ENCODE assay signal across 1 cellular context in the genomic region with DNA sequence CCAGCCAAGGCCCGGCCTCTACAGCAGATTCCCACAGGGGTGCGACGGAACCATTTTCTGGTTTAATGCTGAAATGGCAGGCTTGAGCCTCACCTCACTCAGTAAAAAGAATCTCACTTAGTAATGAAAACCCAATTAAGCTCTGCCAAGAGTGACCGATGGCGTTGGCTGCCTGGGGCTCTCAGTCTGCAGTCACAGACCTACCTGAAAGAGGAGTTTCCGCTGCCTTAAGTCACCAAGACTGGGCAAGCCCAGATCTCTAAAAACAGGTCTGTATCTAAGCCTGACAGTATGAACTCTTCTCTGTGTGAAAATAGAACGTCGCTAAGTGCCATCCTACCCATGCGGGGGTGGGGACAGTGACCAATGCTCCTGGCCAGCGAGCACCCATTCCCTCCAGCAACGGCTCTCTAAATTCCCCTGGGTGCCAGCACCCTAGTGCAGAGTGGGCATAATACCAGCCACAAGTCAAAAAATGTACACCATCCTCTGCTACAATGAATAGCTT.
TF ChIP-seq lines count a peak whose summit lies in the region.

No MANE protein-coding gene starts in this region.

TF ChIP-seq in GM12878, 131 proteins besides CTCF, POLR2A, EP300 and RAD21:
- TF ChIP-seq STAT1 (conservative IDR thresholded peaks at IDR 0.05) (no peak), EED (IDR thresholded peaks at IDR 0.05; ENCODE audit: low read depth) (no peak), FOS (IDR thresholded peaks at IDR 0.05; ENCODE audit: borderline replicate concordance, extremely low read depth, insufficient read length) (no peak), ZNF24 (IDR thresholded peaks at IDR 0.05) (no peak), PAX8 (IDR thresholded peaks at IDR 0.05) (no peak)
